8 cellular contexts compared by ENCODE assay signal in the genomic region with DNA sequence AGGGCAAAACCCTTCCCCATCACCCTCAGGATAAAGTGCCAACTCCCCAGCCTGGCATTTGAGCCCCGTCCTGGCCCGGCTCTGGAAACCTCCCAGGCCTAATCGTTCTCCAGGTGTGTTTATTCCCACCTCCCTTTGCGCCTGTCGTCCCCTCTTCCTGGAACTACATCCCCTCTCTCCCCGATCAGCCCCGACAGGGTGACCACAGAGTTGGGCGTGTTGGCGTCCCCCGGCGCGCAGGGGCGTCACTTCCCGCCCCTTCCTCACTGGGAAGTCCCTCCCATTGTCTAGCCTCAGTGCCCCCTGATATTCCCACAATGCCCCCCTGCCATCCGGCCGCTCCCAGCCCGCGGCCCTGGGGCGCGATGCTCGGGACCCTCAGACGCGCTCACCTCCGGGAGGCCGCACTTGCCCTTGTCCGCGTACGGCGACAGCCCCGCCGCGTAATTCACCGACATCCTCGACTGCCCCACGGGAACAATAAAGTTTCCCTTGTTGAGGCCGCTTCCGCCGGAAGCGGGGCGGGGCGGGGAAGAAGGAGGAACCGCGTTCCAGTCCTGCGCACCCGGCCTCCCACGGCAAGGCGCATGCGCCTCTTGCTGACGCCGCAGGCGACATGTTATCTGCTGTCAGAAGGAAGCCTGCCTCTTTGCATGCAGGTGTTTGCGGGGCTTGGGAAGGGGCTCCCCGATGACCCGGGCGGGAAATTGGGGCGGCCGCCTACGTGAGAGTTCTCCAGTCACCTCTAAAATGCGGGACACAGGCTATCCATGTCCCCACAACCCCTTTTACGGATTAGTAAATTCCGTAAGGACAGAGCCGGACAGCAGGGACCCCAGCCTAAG. TPM values are rescaled to one million over a fixed set of nuclear protein-coding genes. Genes with fewer than 3 reads are reported as not detected.
DNase-seq lines count a peak whose midpoint lies in the region; ATAC-seq and TF ChIP-seq lines count a peak whose summit lies in the region.

TSS of gene ANKRD24 (plus strand) at position 608 of the 845 bp plus-strand sequence. CDS start 3,737 bp downstream, outside the sequence.
TSS of gene SIRT6 (minus strand) at position 482 of the 845 bp plus-strand sequence. CDS start at position 458, 24 bp downstream.

- H3K9me3 Mint-ChIP-seq in type B pancreatic cell = no peaks in the 10 kb centered on the region

- peak within 1 kb of the TSS; percentile 80 for H3K4me3 ChIP-seq in GM08714 (ENCODE audit: low read length)
- peak within 1 kb of the TSS; percentile 73 to 97 (median 88) for H3K4me3 ChIP-seq in heart right ventricle

- 0 to 1% methylated on average over 62 of the region's 62 CpGs for WGBS in heart right ventricle, 2 donors

- intact Hi-C loops in heart right ventricle (cut with DNase I) = loop anchor here in 1 of 10 donors (5.0 kb wide), 1 partner anchor 195 kb away; the partner anchor contains the start of gene EEF2
- intact Hi-C loops in posterior cingulate gyrus (cut with DNase I) = loop anchor here (2.0 to 10.0 kb wide), 3 partner anchors 58 to 480 kb away; partner anchors contain the start of genes MAP2K2 and PIP5K1C

- no peaks in the 10 kb centered on the region for H3K9me3 ChIP-seq in heart right ventricle

- peaks cover 0 to 37% (median 20%) of the 10 kb centered on the region in 9 donors for H3K4me1 ChIP-seq in heart right ventricle

- ATAC-seq in HG02759 (IDR thresholded peaks at IDR 0.05; ENCODE audit: unreplicated experiment) (peak; percentile 88), heart right ventricle (peak; percentile 95 to 98 (median 98))

- H3K4me1 Mint-ChIP-seq in type B pancreatic cell (ENCODE audit: unreplicated experiment) = peaks cover 11% of the 10 kb centered on the region

- peak within 1 kb of the TSS; percentile 93 for H3K27ac Mint-ChIP-seq in type B pancreatic cell

- peak within 1 kb of the TSS; percentile 97 for H3K4me3 Mint-ChIP-seq in type B pancreatic cell

- peaks cover 0 to 34% (median 6%) of the 10 kb centered on the region in 9 donors for H3K36me3 ChIP-seq in heart right ventricle

- no peaks in the 10 kb centered on the region for H3K36me3 Mint-ChIP-seq in type B pancreatic cell

- no peaks in the 10 kb centered on the region for H3K27me3 ChIP-seq in heart right ventricle

- peak; percentile 91 for DNase-seq in NCI-H146 (lab: John Stamatoyannopoulos, UW)
- DNase-seq in T-helper 1 cell = peak; percentile 94 to 97 (median 95)
- DNase-seq in amniotic epithelial cell (ENCODE audit: low read depth) = peak; percentile 92
- DNase-seq in heart right ventricle = peak; percentile 96 to 97
- peak; percentile 94 to 100 (median 96) for DNase-seq in posterior cingulate gyrus
- peak; percentile 96 for DNase-seq in type B pancreatic cell (ENCODE audit: extremely low spot score, unreplicated experiment)

- TF ChIP-seq CTCF in heart right ventricle (IDR thresholded peaks at IDR 0.05) (no peak), type B pancreatic cell (conservative IDR thresholded peaks at IDR 0.05) (no peak)

- peaks cover 6% of the 10 kb centered on the region for H3K27me3 Mint-ChIP-seq in type B pancreatic cell

- H3K27ac ChIP-seq in heart right ventricle = peak within 1 kb of the TSS; percentile 63 to 94 (median 83)

RNA-seq across cellular contexts. Expression of gene ANKRD24, which starts in this region (rescaled TPM):
- 1 to 10 TPM in 1 of 10 donors, under 1 TPM in 9; 0.12 to 1.0 (median 0.29) TPM for total RNA-seq in heart right ventricle
- under 1 TPM; 0.14 to 0.66 TPM for polyA plus RNA-seq in heart right ventricle
- total RNA-seq in type B pancreatic cell (ENCODE audit: low replicate concordance) = 0.48 and 1.1 TPM in 2 replicates

RNA-seq across cellular contexts. Expression of gene SIRT6, which starts in this region (rescaled TPM):
- total RNA-seq in heart right ventricle = 10 to 100 TPM in 8 of 10 donors, 1 to 10 TPM in 2; 7.9 to 14.6 (median 11.9) TPM
- polyA plus RNA-seq in heart right ventricle = 10 to 100 TPM; 24.1 to 26.9 TPM
- 26.7 and 29.2 TPM in 2 replicates for total RNA-seq in type B pancreatic cell (ENCODE audit: low replicate concordance)

Comparison
In these comparisons a context has a peak if more than half of its experiments do, and no peak if none do; other contexts are left out.
1. Peak in every context shown above with its lines: DNase-seq, ATAC-seq, H3K4me3 ChIP-seq and H3K27ac ChIP-seq.